In genomic region chr4:51836531-51836930, GRCh38 we compare ENCODE assay signal across 14 cellular contexts. TPM values are rescaled to one million over a fixed set of nuclear protein-coding genes. Genes with fewer than 3 reads are reported as not detected.
A peak's percentile ranks its signal among the peaks of the same experiment; 100 is the strongest.
DNase-seq lines count a peak whose midpoint lies in the region; ATAC-seq, FAIRE-seq and TF ChIP-seq lines count a peak whose summit lies in the region.
"Had no signal": no experiment of that assay in that cellular context is flagged by ENCODE, and none has a peak within 500 bp of the region (broad histone marks: within the 10 kb centered on the region; RNA-seq: fewer than 3 reads in every experiment).

No MANE protein-coding gene starts in this region.

- no peak for FAIRE-seq in RCC 7860 (lab: Jason Lieb, UNC)

- DNase-seq in AG08395 (ENCODE audit: low spot score) (peak; percentile 7), DND-41 (no peak), RCC 7860 (ENCODE audit: low spot score) (peak; percentile 16), iris pigment epithelial cell (ENCODE audit: low read depth) (peak; percentile 41), dorsolateral prefrontal cortex (no peak)
- DNase-seq in central memory CD4-positive, alpha-beta T cell, result no peak
- DNase-seq: activated naive CD8-positive, alpha-beta T cell treated with anti-CD3 and anti-CD28 coated beads, Interleukin-2, amount 10 ng/mL, durations not matched to agents 7 days and 5 days; CD8-positive, alpha-beta memory T cell; NCI-H1930; NCI-H69 had no signal

- H4K20me1 ChIP-seq in DND-41 (ENCODE audit: insufficient read depth, low read length), result no peaks in the 10 kb centered on the region

- H3K27ac ChIP-seq in DND-41 (ENCODE audit: low read length), result no peak overlapping the region
- H3K27ac ChIP-seq in dorsolateral prefrontal cortex, result peak overlapping the region in 8 of 59 donors; percentile 18 to 61 (median 26)
- H3K27ac ChIP-seq: SJSA1, WERI-Rb-1 had no signal

- ATAC-seq in DND-41 (ENCODE audit: insufficient read depth, low read depth) (no peak), GM18867 (IDR thresholded peaks at IDR 0.05; ENCODE audit: unreplicated experiment) (no peak), GM18907 (IDR thresholded peaks at IDR 0.05; ENCODE audit: unreplicated experiment) (no peak)

- no peaks in the 10 kb centered on the region for H3K9me3 ChIP-seq in DND-41 (ENCODE audit: insufficient read depth, low read length, severe bottlenecking)
- H3K9me3 ChIP-seq: SJSA1 had no signal

- intact Hi-C loops in dorsolateral prefrontal cortex (cut with DNase I), result no loop called here

- TF ChIP-seq CTCF in DND-41 (IDR thresholded peaks at IDR 0.05; ENCODE audit: borderline replicate concordance, extremely low read depth, low read length, poor library complexity, severe bottlenecking) (no peak), dorsolateral prefrontal cortex (IDR thresholded peaks at IDR 0.05 in 54 of 56, conservative IDR thresholded peaks at IDR 0.05 in 2 of 56; ENCODE audit: low read depth in 1 of 56, partially characterized antibody in 56 of 56) (no peak)

- H3K79me2 ChIP-seq in DND-41 (ENCODE audit: insufficient read depth, low read length), result no peaks in the 10 kb centered on the region

- no peak overlapping the region for H3K9ac ChIP-seq in DND-41 (ENCODE audit: low read depth, low read length)

- H3K4me3 ChIP-seq in DND-41 (ENCODE audit: low read depth in 1 of 2, low read length in 2 of 2) (no peak overlapping the region), dorsolateral prefrontal cortex (no peak overlapping the region)
- H3K4me3 ChIP-seq: SJSA1 had no signal

- peak overlapping the region; percentile 47; the same call in 1 of the 2 replicates for H2AFZ ChIP-seq in DND-41 (ENCODE audit: low read depth, low read length)

- H3K36me3 ChIP-seq in DND-41 (ENCODE audit: insufficient read depth, low read length), result no peaks in the 10 kb centered on the region
- H3K36me3 ChIP-seq: SJSA1, WERI-Rb-1 had no signal

- no peak overlapping the region for H3K4me2 ChIP-seq in DND-41 (ENCODE audit: insufficient read depth, low read length)

- H3K27me3 ChIP-seq in DND-41 (ENCODE audit: insufficient read depth, low read length, poor library complexity) (no peaks in the 10 kb centered on the region), dorsolateral prefrontal cortex (peaks cover 0 to 9% (median 0%) of the 10 kb centered on the region in 45 donors)
- H3K27me3 ChIP-seq: SJSA1 had no signal

- no peaks in the 10 kb centered on the region for H3K4me1 ChIP-seq in DND-41 (ENCODE audit: insufficient read depth, low read length)
- H3K4me1 ChIP-seq: SJSA1 had no signal

RNA-seq across cellular contexts. Expression of gene DCUN1D4, which starts 6.4 kb away (rescaled TPM):
- 100 to 1,000 TPM in 77 of 120 experiments, 10 to 100 TPM in 43; 64.1 to 133 (median 104) TPM for total RNA-seq in dorsolateral prefrontal cortex

Comparison
In these comparisons a context has a peak if more than half of its experiments do, and no peak if none do; other contexts are left out.
1. DNase-seq: peak in AG08395 (single experiment), RCC 7860 (single experiment) and iris pigment epithelial cell (single experiment); none in DND-41 (single experiment), central memory CD4-positive, alpha-beta T cell (single experiment) and dorsolateral prefrontal cortex (0 of 10).